ENCODE assay signal across 8 cellular contexts in genomic region chr1:203314025-203314759, GRCh38. TPM values are rescaled to one million over a fixed set of nuclear protein-coding genes. Genes with fewer than 3 reads are reported as not detected.
DNase-seq lines count a peak whose midpoint lies in the region; ATAC-seq and TF ChIP-seq lines count a peak whose summit lies in the region.
"Not testable (repeated sequence)": the region's sequence is repeated elsewhere in the genome, so short reads cannot be mapped to it uniquely, and the experiment has no call there.
"Had no signal": no experiment of that assay in that cellular context is flagged by ENCODE, and none has a peak within 500 bp of the region (broad histone marks: within the 10 kb centered on the region; RNA-seq: fewer than 3 reads in every experiment).

No MANE protein-coding gene starts in this region.

- not testable (repeated sequence) for H3K27ac ChIP-seq in HEK293 (ENCODE audit: extremely low read depth, low read depth, low read length)
- peak overlapping the region; percentile 98 for H3K27ac ChIP-seq in VCaP

- DNase-seq in activated naive CD4-positive, alpha-beta T cell treated with anti-CD3 and anti-CD28 coated beads for 36 hours; endothelial cell (ENCODE audit: low spot score); natural killer cell; stimulated activated naive B cell treated with anti-CD40 and anti-IgM and Interleukin-4, amounts not matched to agents 10 μg/mL and 1 μg/mL and 100 μg/mL, for 72 hours: not testable (repeated sequence)

- not testable (repeated sequence) for H3K9me3 Mint-ChIP-seq in activated naive CD4-positive, alpha-beta T cell treated with anti-CD3 and anti-CD28 coated beads for 36 hours; endothelial cell (ENCODE audit: unreplicated experiment); natural killer cell; stimulated activated naive B cell treated with anti-CD40 and anti-IgM and Interleukin-4, amounts not matched to agents 10 μg/mL and 1 μg/mL and 100 μg/mL, for 72 hours

- POLR2A ChIA-PET in HEK293 (lab: Yijun Ruan, JAX): not testable (repeated sequence)

- H3K4me3 ChIP-seq in HEK293 (ENCODE audit: low read depth, low read length): not testable (repeated sequence)

- peaks cover 39% of the 10 kb centered on the region for H3K4me1 Mint-ChIP-seq in activated naive CD4-positive, alpha-beta T cell treated with anti-CD3 and anti-CD28 coated beads for 36 hours (ENCODE audit: low read depth)
- not testable (repeated sequence) for H3K4me1 Mint-ChIP-seq in endothelial cell (ENCODE audit: unreplicated experiment)
- peaks cover 37 to 45% of the 10 kb centered on the region in 2 donors for H3K4me1 Mint-ChIP-seq in natural killer cell
- peaks cover 33 to 69% of the 10 kb centered on the region in 2 donors for H3K4me1 Mint-ChIP-seq in stimulated activated naive B cell treated with anti-CD40 and anti-IgM and Interleukin-4, amounts not matched to agents 10 μg/mL and 1 μg/mL and 100 μg/mL, for 72 hours

- CTCF ChIA-PET in HEK293 (lab: Yijun Ruan, JAX): not testable (repeated sequence)
- CTCF ChIA-PET in activated naive CD4-positive, alpha-beta T cell treated with anti-CD3 and anti-CD28 coated beads for 36 hours (lab: Charles Lee): interaction anchor here (0.7 to 9.3 kb wide), 3 partner anchors 10 to 174 kb away, joined by 10 to 186 read pairs (median 135); no protein-coding TSS in a partner anchor

- not testable (repeated sequence) for H3K4me3 Mint-ChIP-seq in activated naive CD4-positive, alpha-beta T cell treated with anti-CD3 and anti-CD28 coated beads for 36 hours; endothelial cell (ENCODE audit: unreplicated experiment); stimulated activated naive B cell treated with anti-CD40 and anti-IgM and Interleukin-4, amounts not matched to agents 10 μg/mL and 1 μg/mL and 100 μg/mL, for 72 hours
- H3K4me3 Mint-ChIP-seq in natural killer cell: peak overlapping the region; percentile 70

- H3K9me3 ChIP-seq in HEK293 (ENCODE audit: control insufficient read depth, insufficient read depth, low read depth, low read length): not testable (repeated sequence)

- peaks cover 31% of the 10 kb centered on the region for H3K36me3 Mint-ChIP-seq in activated naive CD4-positive, alpha-beta T cell treated with anti-CD3 and anti-CD28 coated beads for 36 hours (ENCODE audit: low read depth)
- H3K36me3 Mint-ChIP-seq in endothelial cell (ENCODE audit: low read depth, unreplicated experiment): peaks cover 24% of the 10 kb centered on the region
- H3K36me3 Mint-ChIP-seq in natural killer cell: not testable (repeated sequence)
- peaks cover 19 to 37% of the 10 kb centered on the region in 2 donors for H3K36me3 Mint-ChIP-seq in stimulated activated naive B cell treated with anti-CD40 and anti-IgM and Interleukin-4, amounts not matched to agents 10 μg/mL and 1 μg/mL and 100 μg/mL, for 72 hours

- H3K36me3 ChIP-seq in HEK293 (ENCODE audit: control insufficient read depth in 2 of 2, insufficient read depth in 1 of 2, low read length in 2 of 2): not testable (repeated sequence)

- intact Hi-C loops in activated naive CD4-positive, alpha-beta T cell treated with anti-CD3 and anti-CD28 coated beads for 36 hours (cut with micrococcal nuclease); natural killer cell (cut with micrococcal nuclease): not testable (repeated sequence)

- H3K4me1 ChIP-seq in HEK293 (ENCODE audit: control insufficient read depth, insufficient read depth, low read length): peaks cover 14% of the 10 kb centered on the region

- TF ChIP-seq CTCF in HEK293 (tag by site-specific recombination; IDR thresholded peaks at IDR 0.05); VCaP (conservative IDR thresholded peaks at IDR 0.05); endothelial cell (IDR thresholded peaks at IDR 0.05; ENCODE audit: unreplicated experiment); natural killer cell (IDR thresholded peaks at IDR 0.05): not testable (repeated sequence)

- not testable (repeated sequence) for H3K27me3 Mint-ChIP-seq in activated naive CD4-positive, alpha-beta T cell treated with anti-CD3 and anti-CD28 coated beads for 36 hours (ENCODE audit: low read depth); endothelial cell (ENCODE audit: unreplicated experiment); natural killer cell (ENCODE audit: low read depth in 2 of 2); stimulated activated naive B cell treated with anti-CD40 and anti-IgM and Interleukin-4, amounts not matched to agents 10 μg/mL and 1 μg/mL and 100 μg/mL, for 72 hours

- not testable (repeated sequence) for ATAC-seq in natural killer cell; stimulated activated naive B cell treated with anti-CD40 and anti-IgM and Interleukin-4, amounts not matched to agents 10 μg/mL and 1 μg/mL and 100 μg/mL, for 72 hours (replicated peaks)

- H3K27ac Mint-ChIP-seq in activated naive CD4-positive, alpha-beta T cell treated with anti-CD3 and anti-CD28 coated beads for 36 hours: peak overlapping the region; percentile 39
- H3K27ac Mint-ChIP-seq in endothelial cell (ENCODE audit: unreplicated experiment) (peak overlapping the region; percentile 61), natural killer cell (peak overlapping the region in 1 of 2 donors; percentile 99)
- peak overlapping the region; percentile 2 for H3K27ac Mint-ChIP-seq in stimulated activated naive B cell treated with anti-CD40 and anti-IgM and Interleukin-4, amounts not matched to agents 10 μg/mL and 1 μg/mL and 100 μg/mL, for 72 hours

TF ChIP-seq in HEK293, 187 proteins besides CTCF, POLR2A, EP300 and RAD21:
- TF ChIP-seq ZNF146 (tag by site-specific recombination; IDR thresholded peaks at IDR 0.05): peak; percentile 100
- peak; percentile 68; the same call in 1 of the 2 replicates for TF ChIP-seq ZNF280D (tag by site-specific recombination; IDR thresholded peaks at IDR 0.05)
- peak; percentile 96 for TF ChIP-seq ZNF580 (tag by site-specific recombination; IDR thresholded peaks at IDR 0.05)

RNA-seq across cellular contexts. Expression of gene BTG2, which starts 8.9 kb away (rescaled TPM):
- total RNA-seq in activated naive CD4-positive, alpha-beta T cell treated with anti-CD3 and anti-CD28 coated beads for 36 hours: 100 to 1,000 TPM; 106 to 109 TPM
- total RNA-seq in endothelial cell (ENCODE audit: unreplicated experiment) (80.0 TPM), natural killer cell (1,000 to 10,000 TPM in 1 of 3 donors, 100 to 1,000 TPM in 2; 499 to 1,024 (median 851) TPM)

RNA-seq across cellular contexts. Expression of gene FMOD, which starts 36.7 kb away (rescaled TPM):
- total RNA-seq in activated naive CD4-positive, alpha-beta T cell treated with anti-CD3 and anti-CD28 coated beads for 36 hours: 1 to 10 TPM; 5.3 to 5.8 TPM
- total RNA-seq in endothelial cell (ENCODE audit: unreplicated experiment) (not detected), natural killer cell (not detected)
- total RNA-seq: CD4-positive, alpha-beta memory T cell; HT1080 had no signal
